ENCODE assay signal across 17 cellular contexts in genomic region chr15:40792394-40792793, GRCh38. TPM values are rescaled to one million over a fixed set of nuclear protein-coding genes. Genes with fewer than 3 reads are reported as not detected.
DNase-seq lines count a peak whose midpoint lies in the region; ATAC-seq, FAIRE-seq and TF ChIP-seq lines count a peak whose summit lies in the region.
"Had no signal": no experiment of that assay in that cellular context is flagged by ENCODE, and none has a peak within 500 bp of the region (broad histone marks: within the 10 kb centered on the region; RNA-seq: fewer than 3 reads in every experiment).

No MANE protein-coding gene starts in this region.

- 98 to 100% (median 99%) methylated on average over 3 of the region's 3 CpGs for WGBS in ovary, 3 donors
- WGBS in mammary epithelial cell (ENCODE audit: low coverage, missing lambda C conversion rate): 81% methylated on average over 3 of the region's 3 CpGs

- CTCF ChIA-PET in HCT116 (lab: Charles Lee) (interaction anchor here (1.2 kb wide), 1 partner anchor 114 kb away, joined by 3 read pairs; no protein-coding TSS in a partner anchor), mammary epithelial cell (lab: Charles Lee; ENCODE audit: low non-redundant PET) (no interaction called here)

- H3K4me1 Mint-ChIP-seq in astrocyte (ENCODE audit: low read depth, unreplicated experiment) (peaks cover 9% of the 10 kb centered on the region), progenitor cell of endocrine pancreas (ENCODE audit: low read depth) (peaks cover 20% of the 10 kb centered on the region)

- H3K27me3 Mint-ChIP-seq in astrocyte (ENCODE audit: low read depth, unreplicated experiment): no peaks in the 10 kb centered on the region
- H3K27me3 Mint-ChIP-seq in progenitor cell of endocrine pancreas: no peaks in the 10 kb centered on the region

- H3K4me1 ChIP-seq in HCT116 (ENCODE audit: control insufficient read depth in 1 of 2, insufficient read depth in 2 of 2, low read length in 2 of 2) (peaks cover 83 to 90% of the 10 kb centered on the region in 2 experiments), astrocyte (ENCODE audit: insufficient read depth, low read length) (peaks cover 28% of the 10 kb centered on the region), ovary (ENCODE audit: insufficient read depth) (peaks cover 10% of the 10 kb centered on the region), mammary epithelial cell (ENCODE audit: insufficient read depth, low read length) (peaks cover 25% of the 10 kb centered on the region)

- H3K4me3 Mint-ChIP-seq in astrocyte (ENCODE audit: unreplicated experiment) (no peak overlapping the region), progenitor cell of endocrine pancreas (ENCODE audit: low read depth) (no peak overlapping the region)

- peaks cover 48% of the 10 kb centered on the region for H3K79me2 ChIP-seq in HCT116 (ENCODE audit: insufficient read depth, low read length)
- H3K79me2 ChIP-seq in astrocyte (ENCODE audit: insufficient read depth, low read length): peaks cover 52% of the 10 kb centered on the region
- peaks cover 53% of the 10 kb centered on the region for H3K79me2 ChIP-seq in mammary epithelial cell (ENCODE audit: insufficient read depth, low read length)

- H3K36me3 ChIP-seq in HCT116 (ENCODE audit: control insufficient read depth in 1 of 2, insufficient read depth in 2 of 2, low read length in 2 of 2) (no peaks in the 10 kb centered on the region), astrocyte (ENCODE audit: insufficient read depth, low read length) (peaks cover 3% of the 10 kb centered on the region), ovary (no peaks in the 10 kb centered on the region), mammary epithelial cell (ENCODE audit: insufficient read depth, low read length) (no peaks in the 10 kb centered on the region)

- H3K27ac Mint-ChIP-seq in astrocyte (ENCODE audit: unreplicated experiment): no peak overlapping the region
- H3K27ac Mint-ChIP-seq in progenitor cell of endocrine pancreas: peak overlapping the region; percentile 43

- no peak for TF ChIP-seq POLR2A in HCT116 (IDR thresholded peaks at IDR 0.05; ENCODE audit: borderline replicate concordance, extremely low read depth, insufficient read depth, insufficient read length)
- TF ChIP-seq POLR2A in ovary (IDR thresholded peaks at IDR 0.05): no peak

- no peaks in the 10 kb centered on the region for H3K27me3 ChIP-seq in HCT116 (ENCODE audit: insufficient read depth, low read length)
- no peaks in the 10 kb centered on the region for H3K27me3 ChIP-seq in astrocyte (ENCODE audit: insufficient read depth, low read length)
- no peaks in the 10 kb centered on the region for H3K27me3 ChIP-seq in ovary
- no peaks in the 10 kb centered on the region for H3K27me3 ChIP-seq in mammary epithelial cell (ENCODE audit: insufficient read depth, low read length)

- H3K9ac ChIP-seq in HCT116 (ENCODE audit: low read length): peak overlapping the region; percentile 40
- H3K9ac ChIP-seq in astrocyte (ENCODE audit: low read length): no peak overlapping the region
- no peak overlapping the region for H3K9ac ChIP-seq in mammary epithelial cell (ENCODE audit: insufficient read depth, low read length)

- peaks cover 11% of the 10 kb centered on the region for H3K36me3 Mint-ChIP-seq in astrocyte (ENCODE audit: low read depth, unreplicated experiment)
- H3K36me3 Mint-ChIP-seq in progenitor cell of endocrine pancreas (ENCODE audit: insufficient read depth): peaks cover 7% of the 10 kb centered on the region

- no peak for TF ChIP-seq CTCF in HCT116 (IDR thresholded peaks at IDR 0.05 in 2 of 3, conservative IDR thresholded peaks at IDR 0.05 in 1 of 3; ENCODE audit: borderline replicate concordance in 1 of 3, insufficient read depth in 1 of 3, low read depth in 2 of 3, low read length in 2 of 3)
- no peak for TF ChIP-seq CTCF in astrocyte (IDR thresholded peaks at IDR 0.05; ENCODE audit: insufficient read depth, low read depth, low read length)
- TF ChIP-seq CTCF in progenitor cell of endocrine pancreas (IDR thresholded peaks at IDR 0.05; ENCODE audit: unreplicated experiment): no peak
- no peak for TF ChIP-seq CTCF in ovary (IDR thresholded peaks at IDR 0.05)
- no peak for TF ChIP-seq CTCF in mammary epithelial cell (conservative IDR thresholded peaks at IDR 0.05 in 1 of 2, IDR thresholded peaks at IDR 0.05 in 1 of 2; ENCODE audit: extremely low read depth in 1 of 2, insufficient read depth in 1 of 2, low read depth in 1 of 2, low read length in 2 of 2)

- H2AFZ ChIP-seq in HCT116 (ENCODE audit: low read depth, low read length, poor library complexity, severe bottlenecking) (no peak overlapping the region), astrocyte (ENCODE audit: low read depth, low read length) (no peak overlapping the region), mammary epithelial cell (ENCODE audit: low read depth, low read length) (no peak overlapping the region)

- BruUV-seq in HCT116 (replicated peaks; lab: Mats Ljungman, UMichigan) (no TSS peak), mammary epithelial cell (replicated peaks; lab: Mats Ljungman, UMichigan) (no TSS peak)

- no peak overlapping the region for H3K4me3 ChIP-seq in HCT116 (replicated peaks in 1 of 2; ENCODE audit: low read depth in 1 of 2, low read length in 2 of 2)
- H3K4me3 ChIP-seq in astrocyte (ENCODE audit: insufficient read depth, low read depth, low read length): no peak overlapping the region
- no peak overlapping the region for H3K4me3 ChIP-seq in ovary
- H3K4me3 ChIP-seq in mammary epithelial cell (replicated peaks in 1 of 3; ENCODE audit: insufficient read depth in 1 of 3, low read depth in 2 of 3, low read length in 3 of 3): no peak overlapping the region

- DNase-seq in DMS53 (lab: John Stamatoyannopoulos, UW) (peak; percentile 19), DMS53 treated with DMSO at 0.1 percent for 48 hours (lab: John Stamatoyannopoulos, UW; ENCODE audit: unreplicated experiment) (no peak), HCT116 (ENCODE audit: low read depth, low spot score) (no peak), astrocyte (ENCODE audit: low read depth) (no peak), progenitor cell of endocrine pancreas (ENCODE audit: low spot score, unreplicated experiment) (no peak), ovary (no peak), mammary epithelial cell (no peak), KBM-7 (no peak)
- DNase-seq: 8988T, C1 segment of cervical spinal cord, COR-L47, EL, NCI-H187, NCI-H446 treated with DMSO at 0.1 percent for 48 hours, NCI-H748 treated with DMSO at 0.1 percent for 48 hours had no signal

- H3K27ac ChIP-seq in HCT116 (ENCODE audit: low read depth, low read length) (peak overlapping the region; percentile 79), astrocyte (ENCODE audit: low read depth, low read length) (peak overlapping the region; percentile 1), ovary (no peak overlapping the region), mammary epithelial cell (ENCODE audit: insufficient read depth, low read depth, low read length) (no peak overlapping the region)

- FAIRE-seq in astrocyte (lab: Jason Lieb, UNC): no peak
- FAIRE-seq: H54 had no signal

- dilution Hi-C loops in mammary epithelial cell (cut with HindIII; ENCODE audit: low sequenced_read_pairs): loop anchor here (5.0 kb wide), 2 partner anchors 35 to 95 kb away; partner anchors contain the start of gene PPP1R14D

- H3K9me3 ChIP-seq in HCT116 (ENCODE audit: control insufficient read depth in 1 of 2, insufficient read depth in 1 of 2, low read depth in 1 of 2, low read length in 2 of 2) (no peaks in the 10 kb centered on the region), astrocyte (ENCODE audit: insufficient read depth, low read depth, low read length) (no peaks in the 10 kb centered on the region), ovary (no peaks in the 10 kb centered on the region), mammary epithelial cell (replicated peaks; ENCODE audit: insufficient read depth, low read length) (no peaks in the 10 kb centered on the region)

- no peaks in the 10 kb centered on the region for H3K9me3 Mint-ChIP-seq in astrocyte (ENCODE audit: unreplicated experiment)
- H3K9me3 Mint-ChIP-seq in progenitor cell of endocrine pancreas (ENCODE audit: low read depth): no peaks in the 10 kb centered on the region

- POLR2A ChIA-PET in HCT116 (lab: Charles Lee): interaction anchor here (2.7 kb wide), 1 partner anchor 15 kb away, joined by 9 read pairs; the partner anchor contains the start of genes DNAJC17 and ZFYVE19

- in situ Hi-C loops in mammary epithelial cell (cut with MboI; ENCODE audit: low sequenced_read_pairs in 2 of 2) (loop anchor here in 1 of 2 donors (5.0 kb wide), 1 partner anchor 50 kb away; the partner anchor contains the start of gene SPINT1), KBM-7 (cut with MboI; ENCODE audit: low pct_unique_long_range_greater_than_20kb, low sequenced_read_pairs) (no loop called here)

- no peak for TF ChIP-seq EP300 in ovary (IDR thresholded peaks at IDR 0.05)

- RAD21 ChIA-PET in HCT116 (lab: Charles Lee; ENCODE audit: low non-redundant PET in 1 of 2, low total read pairs in 2 of 2, uncharacterized antibody in 2 of 2, unreplicated experiment in 2 of 2): no interaction called here

- no peak for ATAC-seq in HCT116

- intact Hi-C loops in HCT116 (cut with micrococcal nuclease) (no loop called here), ovary (cut with DNase I) (no loop called here), mammary epithelial cell (cut with micrococcal nuclease) (no loop called here)

- TF ChIP-seq RAD21 in HCT116 (IDR thresholded peaks at IDR 0.05; ENCODE audit: low read depth): no peak

- H3K4me2 ChIP-seq in HCT116 (ENCODE audit: low read length) (peak overlapping the region; percentile 66), astrocyte (ENCODE audit: low read length) (no peak overlapping the region), mammary epithelial cell (ENCODE audit: insufficient read depth, low read depth, low read length) (no peak overlapping the region)

- H4K20me1 ChIP-seq in HCT116 (ENCODE audit: insufficient read depth) (peaks cover 4% of the 10 kb centered on the region; the same call in 1 of the 2 replicates), astrocyte (ENCODE audit: insufficient read depth, low read length) (peaks cover 26% of the 10 kb centered on the region), mammary epithelial cell (ENCODE audit: insufficient read depth, low read length) (no peaks in the 10 kb centered on the region)

- no peaks in the 10 kb centered on the region for H3K9me2 ChIP-seq in HCT116 (ENCODE audit: insufficient read depth)

RNA-seq across cellular contexts. Expression of gene ZFYVE19, which starts 14.5 kb away (rescaled TPM):
- total RNA-seq in HCT116 (2021; ENCODE audit: unreplicated experiment) (29.1 TPM), astrocyte (13.0 and 13.2 TPM in 2 replicates), progenitor cell of endocrine pancreas (25.2 and 28.1 TPM in 2 replicates), ovary (10 to 100 TPM; 15.9 to 31.0 (median 17.4) TPM), mammary epithelial cell (10 to 100 TPM; 20.2 to 21.2 TPM)
- 36.0 and 37.7 TPM in 2 replicates for polyA plus RNA-seq in HCT116 (2012)
- polyA plus RNA-seq in ovary (10 to 100 TPM; 14.7 to 19.1 TPM), mammary epithelial cell (36.6 TPM)
- polyA minus RNA-seq in mammary epithelial cell: 40.3 TPM

RNA-seq across cellular contexts. Expression of gene DNAJC17, which starts 14.9 kb away (rescaled TPM):
- 36.1 TPM for total RNA-seq in HCT116 (2021; ENCODE audit: unreplicated experiment)
- polyA plus RNA-seq in HCT116 (2012): 37.1 and 40.5 TPM in 2 replicates
- 21.0 and 27.2 TPM in 2 replicates for total RNA-seq in astrocyte
- total RNA-seq in progenitor cell of endocrine pancreas: 41.0 and 43.1 TPM in 2 replicates
- 10 to 100 TPM; 10.5 to 39.1 (median 31.7) TPM for total RNA-seq in ovary
- polyA plus RNA-seq in ovary: 10 to 100 TPM; 26.9 to 57.9 TPM
- total RNA-seq in mammary epithelial cell: 10 to 100 TPM; 12.0 to 40.9 TPM
- 48.4 TPM for polyA plus RNA-seq in mammary epithelial cell
- polyA minus RNA-seq in mammary epithelial cell: 31.5 TPM

RNA-seq across cellular contexts. Expression of gene C15orf62, which starts 22.6 kb away (rescaled TPM):
- total RNA-seq in HCT116 (2021; ENCODE audit: unreplicated experiment) (0.10 TPM), astrocyte (0.19 TPM in 1 of 2 replicates, not detected in the other), progenitor cell of endocrine pancreas (1.8 and 1.9 TPM in 2 replicates), ovary (1 to 10 TPM in 1 of 7 donors, under 1 TPM in 6; 0.41 to 1.2 (median 0.69) TPM), mammary epithelial cell (under 1 TPM in 1 of 2 donors, not detected in 1; 0.21 TPM)
- polyA plus RNA-seq in HCT116 (2012): 0.69 and 0.74 TPM in 2 replicates
- polyA plus RNA-seq in ovary (under 1 TPM; 0.33 to 0.52 TPM), mammary epithelial cell (0.05 TPM)
- not detected for polyA minus RNA-seq in mammary epithelial cell

RNA-seq across cellular contexts. Expression of gene GCHFR, which starts 28.5 kb away (rescaled TPM):
- total RNA-seq in HCT116 (2021; ENCODE audit: unreplicated experiment) (1.5 TPM), astrocyte (6.4 and 7.3 TPM in 2 replicates), progenitor cell of endocrine pancreas (30.6 and 32.1 TPM in 2 replicates), ovary (10 to 100 TPM; 16.1 to 40.1 (median 20.8) TPM), mammary epithelial cell (1 to 10 TPM; 1.0 to 1.2 TPM)
- 0.95 and 1.5 TPM in 2 replicates for polyA plus RNA-seq in HCT116 (2012)
- polyA plus RNA-seq in ovary (10 to 100 TPM in 1 of 2 donors, 1 to 10 TPM in 1; 2.8 to 26.1 TPM), mammary epithelial cell (1.3 TPM)
- polyA minus RNA-seq in mammary epithelial cell: not detected

RNA-seq across cellular contexts. Expression of gene PPP1R14D, which starts 36.1 kb away (rescaled TPM):
- total RNA-seq in HCT116 (2021; ENCODE audit: unreplicated experiment): not detected
- polyA plus RNA-seq in HCT116 (2012): 0.09 TPM in 1 of 2 replicates, not detected in the other
- not detected in 2 replicates for total RNA-seq in astrocyte
- total RNA-seq in progenitor cell of endocrine pancreas: 0.81 and 1.5 TPM in 2 replicates
- total RNA-seq in ovary: under 1 TPM in 1 of 7 donors, not detected in 6; 0.95 TPM
- polyA plus RNA-seq in ovary: not detected
- total RNA-seq in mammary epithelial cell: not detected
- not detected for polyA plus RNA-seq in mammary epithelial cell
- not detected for polyA minus RNA-seq in mammary epithelial cell
- total RNA-seq: HT1080 had no signal

Comparison
In these comparisons a context has a peak if more than half of its experiments do, and no peak if none do; other contexts are left out.
1. H3K27ac ChIP-seq: peak in HCT116 (single experiment) and astrocyte (single experiment); none in ovary (0 of 2) and mammary epithelial cell (single experiment).